12 cellular contexts compared by ENCODE assay signal in the genomic region with DNA sequence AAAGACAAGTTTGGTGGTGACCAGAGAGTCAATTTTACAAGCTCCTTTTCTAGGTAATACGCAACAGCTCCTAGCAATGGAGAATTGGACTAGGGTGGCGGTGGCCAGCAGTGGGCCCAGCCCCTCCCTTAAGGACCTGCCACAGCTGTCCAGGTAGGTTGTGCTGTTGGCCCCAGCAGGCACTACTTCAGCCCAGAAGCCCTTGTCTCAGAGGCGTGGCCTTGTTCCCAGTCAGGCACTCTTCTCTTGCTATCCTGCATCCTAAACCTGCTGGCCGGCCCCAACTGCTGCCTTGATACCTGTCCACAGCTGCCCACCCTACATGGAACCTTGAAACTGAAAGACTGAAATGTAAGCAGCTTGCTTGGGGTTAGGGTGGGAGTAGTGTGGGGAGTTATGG. TPM values are rescaled to one million over a fixed set of nuclear protein-coding genes. Genes with fewer than 3 reads are reported as not detected.
DNase-seq lines count a peak whose midpoint lies in the region; ATAC-seq and TF ChIP-seq lines count a peak whose summit lies in the region.
"Had no signal": no experiment of that assay in that cellular context is flagged by ENCODE, and none has a peak within 500 bp of the region (broad histone marks: within the 10 kb centered on the region; RNA-seq: fewer than 3 reads in every experiment).

No MANE protein-coding gene starts in this region.

- TF ChIP-seq CTCF in left ventricle myocardium inferior (IDR thresholded peaks at IDR 0.05; ENCODE audit: borderline replicate concordance) (no peak), chondrocyte (IDR thresholded peaks at IDR 0.05) (no peak), vagina (IDR thresholded peaks at IDR 0.05) (no peak), foreskin fibroblast (IDR thresholded peaks at IDR 0.05; ENCODE audit: low read depth, low read length) (no peak)

- no peaks in the 10 kb centered on the region for H3K27me3 Mint-ChIP-seq in chondrocyte (ENCODE audit: low read depth)
- H3K27me3 Mint-ChIP-seq in natural killer cell treated with Interleukin-12 subunit alpha and Interleukin-12 subunit beta and Interleukin-15 and Interleukin-18, amount 100 ng/mL, for 72 hours, result no peaks in the 10 kb centered on the region
- H3K27me3 Mint-ChIP-seq: activated B cell treated with CpG ODN at 0.5 μM for 24 hours had no signal

- H3K27me3 ChIP-seq in left ventricle myocardium inferior (ENCODE audit: low read depth), result no peaks in the 10 kb centered on the region
- no peaks in the 10 kb centered on the region for H3K27me3 ChIP-seq in vagina

- no peak for TF ChIP-seq POLR2A in vagina (IDR thresholded peaks at IDR 0.05)

- peaks cover 1% of the 10 kb centered on the region for H3K36me3 Mint-ChIP-seq in chondrocyte (ENCODE audit: low read depth)
- H3K36me3 Mint-ChIP-seq in natural killer cell treated with Interleukin-12 subunit alpha and Interleukin-12 subunit beta and Interleukin-15 and Interleukin-18, amount 100 ng/mL, for 72 hours, result no peaks in the 10 kb centered on the region

- H3K9me3 ChIP-seq in left ventricle myocardium inferior (replicated peaks) (no peaks in the 10 kb centered on the region), vagina (no peaks in the 10 kb centered on the region)
- H3K9me3 ChIP-seq: thoracic aorta had no signal

- H3K36me3 ChIP-seq in left ventricle myocardium inferior (peaks cover 10% of the 10 kb centered on the region), vagina (no peaks in the 10 kb centered on the region)
- H3K36me3 ChIP-seq: thoracic aorta had no signal

- H3K27ac Mint-ChIP-seq in chondrocyte (ENCODE audit: unreplicated experiment), result no peak overlapping the region
- H3K27ac Mint-ChIP-seq in natural killer cell treated with Interleukin-12 subunit alpha and Interleukin-12 subunit beta and Interleukin-15 and Interleukin-18, amount 100 ng/mL, for 72 hours, result no peak overlapping the region

- peaks cover 4% of the 10 kb centered on the region for H3K4me1 Mint-ChIP-seq in chondrocyte (ENCODE audit: low read depth)
- peaks cover 0 to 6% of the 10 kb centered on the region in 2 donors for H3K4me1 Mint-ChIP-seq in natural killer cell treated with Interleukin-12 subunit alpha and Interleukin-12 subunit beta and Interleukin-15 and Interleukin-18, amount 100 ng/mL, for 72 hours (ENCODE audit: low read depth in 2 of 2)

- H3K4me1 ChIP-seq in left ventricle myocardium inferior (peaks cover 25% of the 10 kb centered on the region), vagina (peaks cover 20% of the 10 kb centered on the region)

- H3K4me3 ChIP-seq in left ventricle myocardium inferior (no peak overlapping the region), vagina (no peak overlapping the region), foreskin fibroblast (ENCODE audit: low read depth in 1 of 2, low read length in 2 of 2) (no peak overlapping the region)

- H3K9me3 Mint-ChIP-seq in chondrocyte (ENCODE audit: low read depth), result no peaks in the 10 kb centered on the region
- H3K9me3 Mint-ChIP-seq in natural killer cell treated with Interleukin-12 subunit alpha and Interleukin-12 subunit beta and Interleukin-15 and Interleukin-18, amount 100 ng/mL, for 72 hours, result no peaks in the 10 kb centered on the region
- H3K9me3 Mint-ChIP-seq: activated B cell treated with CpG ODN at 0.5 μM for 24 hours had no signal

- H3K27ac ChIP-seq in left ventricle myocardium inferior (replicated peaks), result peak overlapping the region; percentile 96
- peak overlapping the region; percentile 91 for H3K27ac ChIP-seq in vagina

- DNase-seq in left ventricle myocardium inferior, result no peak
- no peak for DNase-seq in cardiac septum (ENCODE audit: low spot score)
- DNase-seq in chondrocyte (ENCODE audit: low spot score), result peak; percentile 59
- DNase-seq in natural killer cell treated with Interleukin-12 subunit alpha and Interleukin-12 subunit beta and Interleukin-15 and Interleukin-18, amount 100 ng/mL, for 72 hours (ENCODE audit: low spot score), result no peak
- DNase-seq in vagina (ENCODE audit: extremely low spot score in 2 of 2), result no peak
- DNase-seq in NCI-H1048 (lab: John Stamatoyannopoulos, UW), result no peak
- DNase-seq in stimulated activated CD4-positive, alpha-beta T cell treated with anti-CD3 and anti-CD28 coated beads, Interleukin-4, amount 100 ng/mL, for 1 hour, result no peak
- DNase-seq in foreskin fibroblast, result no peak
- DNase-seq: activated B cell treated with CpG ODN at 0.5 μM for 24 hours; NCI-H226; stimulated activated CD4-positive, alpha-beta T cell treated with anti-CD3 and anti-CD28 coated beads, Interleukin-15, amount 100 ng/mL, for 24 hours had no signal

- ATAC-seq in natural killer cell treated with Interleukin-12 subunit alpha and Interleukin-12 subunit beta and Interleukin-15 and Interleukin-18, amount 100 ng/mL, for 72 hours, result no peak

- intact Hi-C loops in left ventricle myocardium inferior (cut with micrococcal nuclease), result no loop called here
- intact Hi-C loops in cardiac septum (cut with DNase I), result loop anchor here (5.0 kb wide), 1 partner anchor 61 kb away; no protein-coding TSS in a partner anchor
- intact Hi-C loops in vagina (cut with DNase I), result loop anchor here (10.0 kb wide), 1 partner anchor 109 kb away; a partner anchor contains a TSS

- no peak overlapping the region for H3K4me3 Mint-ChIP-seq in chondrocyte (ENCODE audit: unreplicated experiment)
- peak overlapping the region; percentile 7 for H3K4me3 Mint-ChIP-seq in natural killer cell treated with Interleukin-12 subunit alpha and Interleukin-12 subunit beta and Interleukin-15 and Interleukin-18, amount 100 ng/mL, for 72 hours

RNA-seq across cellular contexts. Expression of a gene that starts 1.0 kb away (rescaled TPM):
- 19.1 TPM for total RNA-seq in left ventricle myocardium inferior
- total RNA-seq in cardiac septum, result 11.5 TPM
- 27.8 to 34.7 TPM (median 30.0 TPM) in 3 replicates for total RNA-seq in chondrocyte
- 10 to 100 TPM; 13.7 to 31.1 TPM for total RNA-seq in natural killer cell treated with Interleukin-12 subunit alpha and Interleukin-12 subunit beta and Interleukin-15 and Interleukin-18, amount 100 ng/mL, for 72 hours
- 18.4 TPM for total RNA-seq in vagina

RNA-seq across cellular contexts. Expression of a gene that starts 18.6 kb away (rescaled TPM):
- total RNA-seq in left ventricle myocardium inferior (14.7 TPM), cardiac septum (16.8 TPM), chondrocyte (20.9 to 35.8 TPM (median 21.0 TPM) in 3 replicates), vagina (35.1 TPM)
- 10 to 100 TPM; 30.6 to 39.8 TPM for total RNA-seq in natural killer cell treated with Interleukin-12 subunit alpha and Interleukin-12 subunit beta and Interleukin-15 and Interleukin-18, amount 100 ng/mL, for 72 hours

RNA-seq across cellular contexts. Expression of a gene that starts 44.7 kb away (rescaled TPM):
- 10.6 TPM for total RNA-seq in left ventricle myocardium inferior
- total RNA-seq in cardiac septum, result 5.7 TPM
- total RNA-seq in chondrocyte, result 5.2 to 52.3 TPM (median 5.6 TPM) in 3 replicates
- total RNA-seq in natural killer cell treated with Interleukin-12 subunit alpha and Interleukin-12 subunit beta and Interleukin-15 and Interleukin-18, amount 100 ng/mL, for 72 hours, result under 1 TPM in 1 of 2 donors, not detected in 1; 0.90 TPM
- 169 TPM for total RNA-seq in vagina
